In the genomic region with DNA sequence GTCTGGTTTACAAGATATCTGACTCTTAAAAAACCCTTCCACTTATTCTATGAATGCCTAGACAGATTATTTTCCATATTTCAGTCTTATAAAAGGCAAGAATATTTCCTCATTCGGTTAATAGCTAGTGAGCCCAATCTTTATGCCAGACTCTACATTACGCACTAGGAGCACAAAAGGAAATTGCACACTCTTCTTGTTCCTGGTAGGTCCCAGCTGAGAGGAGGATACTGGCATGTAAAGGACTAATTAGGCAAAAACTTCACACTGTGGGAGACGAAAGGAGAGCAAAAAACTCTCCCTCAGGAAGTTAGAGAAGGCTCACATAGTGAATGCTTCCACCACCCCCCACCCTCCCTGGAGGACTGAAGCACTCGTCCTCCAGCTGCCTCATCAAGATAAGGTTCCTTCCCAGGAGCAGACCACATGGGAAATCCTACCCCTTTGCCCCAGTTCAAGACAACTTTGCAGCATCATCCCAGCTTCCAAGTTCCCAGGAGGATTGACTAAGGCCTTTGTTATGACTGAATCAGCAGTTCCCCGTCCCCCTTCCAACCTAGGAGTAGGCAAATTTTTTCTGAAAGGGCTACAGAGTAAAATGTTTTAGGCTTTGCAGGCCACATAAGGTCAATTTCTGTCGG, we compare ENCODE assay signal across 12 cellular contexts. TPM values are rescaled to one million over a fixed set of nuclear protein-coding genes. Genes with fewer than 3 reads are reported as not detected.
DNase-seq lines count a peak whose midpoint lies in the region; ATAC-seq and TF ChIP-seq lines count a peak whose summit lies in the region.
"Had no signal": no experiment of that assay in that cellular context is flagged by ENCODE, and none has a peak within 500 bp of the region (broad histone marks: within the 10 kb centered on the region; RNA-seq: fewer than 3 reads in every experiment).

No MANE protein-coding gene starts in this region.

- no peak overlapping the region for H2AFZ ChIP-seq in GM23248

- TF ChIP-seq CTCF in foreskin fibroblast (IDR thresholded peaks at IDR 0.05; ENCODE audit: low read depth, low read length) = no peak
- TF ChIP-seq CTCF in stomach (IDR thresholded peaks at IDR 0.05) = no peak
- TF ChIP-seq CTCF in gastrocnemius medialis (IDR thresholded peaks at IDR 0.05 in 4 of 5, conservative IDR thresholded peaks at IDR 0.05 in 1 of 5) = no peak

- no peak overlapping the region for H3K9ac ChIP-seq in GM23248

- H4K20me1 ChIP-seq in GM23248 (ENCODE audit: insufficient read depth) = no peaks in the 10 kb centered on the region

- H3K4me3 ChIP-seq in GM23248 = no peak overlapping the region
- H3K4me3 ChIP-seq in foreskin fibroblast (ENCODE audit: low read depth in 1 of 2, low read length in 2 of 2) = no peak overlapping the region
- H3K4me3 ChIP-seq in stomach = no peak overlapping the region
- no peak overlapping the region for H3K4me3 ChIP-seq in gastrocnemius medialis
- H3K4me3 ChIP-seq: prostate gland had no signal

- in situ Hi-C loops in GM23248 (cut with MboI) = no loop called here
- in situ Hi-C loops in gastrocnemius medialis (cut with MboI; ENCODE audit: low sequenced_read_pairs in 4 of 4) = no loop called here

- H3K4me1 ChIP-seq in GM23248 (ENCODE audit: insufficient read depth) (peaks cover 45% of the 10 kb centered on the region), stomach (peaks cover 0 to 31% (median 14%) of the 10 kb centered on the region in 4 donors), gastrocnemius medialis (no peaks in the 10 kb centered on the region)
- H3K4me1 ChIP-seq: prostate gland had no signal

- peak overlapping the region; percentile 31 for H3K4me2 ChIP-seq in GM23248 (ENCODE audit: unreplicated experiment)

- intact Hi-C loops in posterior vena cava (cut with DNase I) = no loop called here
- intact Hi-C loops in stomach (cut with DNase I; ENCODE audit: low total_unique reads) = no loop called here
- intact Hi-C loops in gastrocnemius medialis (cut with DNase I; ENCODE audit: low total_unique reads) = no loop called here

- H3K27ac ChIP-seq in GM23248 (peak overlapping the region; percentile 31; the same call in 1 of the 2 replicates), stomach (no peak overlapping the region), gastrocnemius medialis (no peak overlapping the region)
- H3K27ac ChIP-seq: prostate gland had no signal

- DNase-seq in GM23248 (peak; percentile 90), SK-N-DZ (ENCODE audit: low spot score) (peak; percentile 66), foreskin fibroblast (peak; percentile 75 to 83), posterior vena cava (ENCODE audit: low spot score) (peak; percentile 75), stomach (no peak), gastrocnemius medialis (no peak), left lobe of liver (ENCODE audit: low spot score) (no peak)
- DNase-seq: activated gamma-delta T cell, T-helper 9 cell had no signal

- no peak for TF ChIP-seq POLR2A in stomach (IDR thresholded peaks at IDR 0.05)
- no peak for TF ChIP-seq POLR2A in gastrocnemius medialis (IDR thresholded peaks at IDR 0.05)

- no peaks in the 10 kb centered on the region for H3K79me2 ChIP-seq in GM23248 (ENCODE audit: insufficient read depth)

- peaks cover 27% of the 10 kb centered on the region for H3F3A ChIP-seq in GM23248 (ENCODE audit: insufficient read depth)

- H3K9me2 ChIP-seq in GM23248 (ENCODE audit: insufficient read depth) = no peaks in the 10 kb centered on the region

- ATAC-seq in gastrocnemius medialis (no peak), GM21576 (IDR thresholded peaks at IDR 0.05; ENCODE audit: unreplicated experiment) (no peak), left lobe of liver (no peak)
- ATAC-seq: stimulated activated memory B cell treated with anti-CD40 and anti-IgM and Interleukin-4, amounts not matched to agents 10 μg/mL and 1 μg/mL and 100 μg/mL, for 72 hours had no signal

- no peak for TF ChIP-seq EP300 in stomach (IDR thresholded peaks at IDR 0.05)

- H3K36me3 ChIP-seq in GM23248 (ENCODE audit: low read depth) (no peaks in the 10 kb centered on the region), stomach (no peaks in the 10 kb centered on the region), gastrocnemius medialis (no peaks in the 10 kb centered on the region)
- H3K36me3 ChIP-seq: prostate gland had no signal

- no peaks in the 10 kb centered on the region for H3K9me3 ChIP-seq in GM23248 (ENCODE audit: low read depth)
- no peaks in the 10 kb centered on the region for H3K9me3 ChIP-seq in stomach
- no peaks in the 10 kb centered on the region for H3K9me3 ChIP-seq in gastrocnemius medialis
- H3K9me3 ChIP-seq: prostate gland had no signal

- WGBS in GM23248 (ENCODE audit: low coverage in 1 of 2, low lambda C conversion rate in 2 of 2, missing lambda C conversion rate in 2 of 2), 2 experiments = 40 to 45% methylated on average over 6 of the region's 6 CpGs
- WGBS in stomach, 5 donors = 59 to 71% (median 69%) methylated on average over 6 of the region's 6 CpGs

- no peaks in the 10 kb centered on the region for H3K27me3 ChIP-seq in GM23248 (replicated peaks; ENCODE audit: insufficient read depth)
- H3K27me3 ChIP-seq in stomach = no peaks in the 10 kb centered on the region
- H3K27me3 ChIP-seq in gastrocnemius medialis = no peaks in the 10 kb centered on the region

RNA-seq across cellular contexts. Expression of a gene that starts 14.5 kb away (rescaled TPM):
- total RNA-seq in GM23248 (2014; rRNA removed; shearing (Covaris generic)) = not detected in 2 replicates
- polyA plus RNA-seq in GM23248 (2016; fragmentation: Nextera tagmentation; extraction: Ambion mirVana) (not detected in 2 replicates), stomach (1 to 10 TPM; 2.1 to 7.3 (median 4.3) TPM)
- not detected in 2 replicates for polyA plus RNA-seq in SK-N-DZ (2014; cell fraction: cytosol; rRNA removed)
- not detected in 2 replicates for polyA plus RNA-seq in SK-N-DZ (2014; cell fraction: nucleus; rRNA removed)
- total RNA-seq in posterior vena cava (not detected), stomach (1 to 10 TPM in 1 of 5 donors, not detected in 4; 1.8 TPM), gastrocnemius medialis (not detected), left lobe of liver (0.33 TPM)

RNA-seq across cellular contexts. Expression of a gene that starts 14.6 kb away (rescaled TPM):
- total RNA-seq in GM23248 (2014; rRNA removed; shearing (Covaris generic)) = not detected in 2 replicates
- polyA plus RNA-seq in GM23248 (2016; fragmentation: Nextera tagmentation; extraction: Ambion mirVana) (not detected in 2 replicates), stomach (not detected)
- polyA plus RNA-seq in SK-N-DZ (2014; cell fraction: cytosol; rRNA removed) = not detected in 2 replicates
- not detected in 2 replicates for polyA plus RNA-seq in SK-N-DZ (2014; cell fraction: nucleus; rRNA removed)
- total RNA-seq in posterior vena cava (not detected), stomach (under 1 TPM in 1 of 5 donors, not detected in 4; 0.73 TPM), gastrocnemius medialis (not detected), left lobe of liver (not detected)

Comparison
In these comparisons a context has a peak if more than half of its experiments do, and no peak if none do; other contexts are left out.
1. DNase-seq: peak in GM23248 (single experiment), SK-N-DZ (single experiment), foreskin fibroblast (2 of 2) and posterior vena cava (single experiment); none in stomach (single experiment), gastrocnemius medialis (0 of 2) and left lobe of liver (single experiment).